In the genomic region with DNA sequence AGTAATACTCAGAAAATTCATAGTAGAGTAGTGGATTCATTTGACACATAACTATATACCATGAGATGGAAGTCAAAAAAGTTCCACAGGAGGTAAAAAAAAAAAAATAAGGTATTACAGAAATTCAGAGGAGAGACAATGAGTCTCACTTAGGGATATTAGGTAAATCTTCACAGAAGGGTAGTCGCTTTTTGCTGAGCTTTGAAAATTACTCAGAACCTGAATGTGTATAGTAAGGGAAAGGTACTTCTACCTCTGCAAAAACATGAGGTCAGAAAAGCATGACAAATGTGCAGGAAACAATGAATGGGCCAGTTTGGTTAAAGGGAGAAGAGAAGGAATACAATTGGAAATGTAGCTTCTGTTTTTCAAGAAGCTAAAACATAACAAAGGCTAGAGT, we compare ENCODE assay signal across 2 cellular contexts.
TF ChIP-seq lines count a peak whose summit lies in the region.

No MANE protein-coding gene starts in this region.

TF ChIP-seq in HepG2, 621 proteins besides CTCF, POLR2A, EP300 and RAD21:
- TF ChIP-seq MAFF (IDR thresholded peaks at IDR 0.05; ENCODE audit: low read depth, low read length): peak; percentile 74
- TF ChIP-seq MAFK (conservative IDR thresholded peaks at IDR 0.05 in 1 of 2, IDR thresholded peaks at IDR 0.05 in 1 of 2; ENCODE audit: low read length in 2 of 2): peak; percentile 75 to 80
- TF ChIP-seq ZNF670 (CRISPR knock-in tag; IDR thresholded peaks at IDR 0.05; ENCODE audit: borderline replicate concordance): no peak

TF ChIP-seq in IMR-90, 13 proteins besides CTCF, POLR2A, EP300 and RAD21:
- TF ChIP-seq MXI1 (IDR thresholded peaks at IDR 0.05; ENCODE audit: borderline replicate concordance, low read depth, low read length): no peak
- TF ChIP-seq CHD1 (IDR thresholded peaks at IDR 0.05; ENCODE audit: low read depth, low read length): no peak
- TF ChIP-seq MAFK (IDR thresholded peaks at IDR 0.05; ENCODE audit: low read depth, low read length): peak; percentile 53
- TF ChIP-seq RCOR1 (IDR thresholded peaks at IDR 0.05; ENCODE audit: insufficient replicate concordance, low read length): no peak
- TF ChIP-seq RFX5 (IDR thresholded peaks at IDR 0.05; ENCODE audit: low read depth, low read length): no peak
- no peak for TF ChIP-seq SMC3 (IDR thresholded peaks at IDR 0.05; ENCODE audit: low read depth, low read length)
TF ChIP-seq in IMR-90: peak in this region for 1.
